9 cellular contexts compared by ENCODE assay signal in the genomic region with DNA sequence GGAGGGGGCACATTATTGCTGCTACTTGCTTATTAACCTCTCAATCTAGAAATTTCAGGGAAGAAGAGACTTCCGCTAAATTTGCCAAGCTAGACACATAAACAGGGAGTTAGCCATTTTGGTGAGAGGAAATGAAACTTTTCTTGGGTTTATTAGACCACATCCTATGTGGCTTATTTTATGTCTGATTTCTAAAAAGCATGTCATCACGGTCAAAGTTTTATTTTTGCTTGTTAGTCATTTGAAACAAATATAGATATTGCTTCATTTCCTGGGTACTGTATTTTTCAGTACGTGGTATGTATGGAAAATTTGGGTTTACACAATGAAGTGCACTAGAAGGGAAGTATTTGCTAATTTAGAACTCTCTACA.
A peak's percentile ranks its signal among the peaks of the same experiment; 100 is the strongest.
DNase-seq lines count a peak whose midpoint lies in the region; TF ChIP-seq lines count a peak whose summit lies in the region.
"Had no signal": no experiment of that assay in that cellular context is flagged by ENCODE, and none has a peak within 500 bp of the region (broad histone marks: within the 10 kb centered on the region; RNA-seq: fewer than 3 reads in every experiment).

No MANE protein-coding gene starts in this region.

- peaks cover 19% of the 10 kb centered on the region for H3K4me1 Mint-ChIP-seq in activated naive CD4-positive, alpha-beta T cell treated with anti-CD3 and anti-CD28 coated beads, Interleukin-2, amount 10 ng/mL, durations not matched to agents 7 days and 5 days
- H3K4me1 Mint-ChIP-seq in type B pancreatic cell (ENCODE audit: unreplicated experiment): peaks cover 26% of the 10 kb centered on the region

- no peak overlapping the region for H3K4me3 Mint-ChIP-seq in activated naive CD4-positive, alpha-beta T cell treated with anti-CD3 and anti-CD28 coated beads, Interleukin-2, amount 10 ng/mL, durations not matched to agents 7 days and 5 days
- no peak overlapping the region for H3K4me3 Mint-ChIP-seq in type B pancreatic cell

- in situ Hi-C loops in KBM-7 (cut with MboI; ENCODE audit: low pct_unique_long_range_greater_than_20kb, low sequenced_read_pairs): no loop called here

- peaks cover 6% of the 10 kb centered on the region for H3K9me3 Mint-ChIP-seq in activated naive CD4-positive, alpha-beta T cell treated with anti-CD3 and anti-CD28 coated beads, Interleukin-2, amount 10 ng/mL, durations not matched to agents 7 days and 5 days
- no peaks in the 10 kb centered on the region for H3K9me3 Mint-ChIP-seq in type B pancreatic cell

- peak overlapping the region; percentile 6 for H3K27ac Mint-ChIP-seq in activated naive CD4-positive, alpha-beta T cell treated with anti-CD3 and anti-CD28 coated beads, Interleukin-2, amount 10 ng/mL, durations not matched to agents 7 days and 5 days
- peak overlapping the region; percentile 79 for H3K27ac Mint-ChIP-seq in type B pancreatic cell

- no peak for TF ChIP-seq CTCF in type B pancreatic cell (conservative IDR thresholded peaks at IDR 0.05)

- no peak for DNase-seq in activated naive CD4-positive, alpha-beta T cell treated with anti-CD3 and anti-CD28 coated beads, Interleukin-2, amount 10 ng/mL, durations not matched to agents 7 days and 5 days
- no peak for DNase-seq in activated naive CD4-positive, alpha-beta T cell treated with Interleukin-2 at 50 U/mL for 16 hours
- DNase-seq in KBM-7 (peak; percentile 32), dermis blood vessel endothelial cell (peak; percentile 26), type B pancreatic cell (ENCODE audit: extremely low spot score, unreplicated experiment) (no peak), NK-92 (lab: John Stamatoyannopoulos, UW; ENCODE audit: unreplicated experiment) (no peak), hepatic stellate cell (ENCODE audit: low spot score) (no peak)
- DNase-seq in activated effector memory CD4-positive, alpha-beta T cell treated with anti-CD3 and anti-CD28 coated beads, Interleukin-2, amount 50 U/mL, for 16 hours: no peak
- DNase-seq: T-cell had no signal

- peaks cover 2% of the 10 kb centered on the region for H3K36me3 Mint-ChIP-seq in activated naive CD4-positive, alpha-beta T cell treated with anti-CD3 and anti-CD28 coated beads, Interleukin-2, amount 10 ng/mL, durations not matched to agents 7 days and 5 days
- peaks cover 24% of the 10 kb centered on the region for H3K36me3 Mint-ChIP-seq in type B pancreatic cell

- H3K27me3 Mint-ChIP-seq in activated naive CD4-positive, alpha-beta T cell treated with anti-CD3 and anti-CD28 coated beads, Interleukin-2, amount 10 ng/mL, durations not matched to agents 7 days and 5 days: peaks cover 28% of the 10 kb centered on the region
- H3K27me3 Mint-ChIP-seq in type B pancreatic cell: no peaks in the 10 kb centered on the region
- H3K27me3 Mint-ChIP-seq: T-cell had no signal

- CTCF ChIA-PET in activated naive CD4-positive, alpha-beta T cell treated with anti-CD3 and anti-CD28 coated beads, Interleukin-2, amount 10 ng/mL, durations not matched to agents 7 days and 5 days (lab: Charles Lee): no interaction called here

Comparison
In these comparisons a context has a peak if more than half of its experiments do, and no peak if none do; other contexts are left out.
1. DNase-seq: peak in KBM-7 (single experiment) and dermis blood vessel endothelial cell (single experiment); none in activated naive CD4-positive, alpha-beta T cell treated with anti-CD3 and anti-CD28 coated beads, Interleukin-2, amount 10 ng/mL, durations not matched to agents 7 days and 5 days (single experiment), activated naive CD4-positive, alpha-beta T cell treated with Interleukin-2 at 50 U/mL for 16 hours (single experiment), type B pancreatic cell (single experiment), NK-92 (single experiment), hepatic stellate cell (single experiment) and activated effector memory CD4-positive, alpha-beta T cell treated with anti-CD3 and anti-CD28 coated beads, Interleukin-2, amount 50 U/mL, for 16 hours (single experiment).